In genomic region chr5:534006-534742, GRCh38 we compare ENCODE assay signal across 1 cellular context.
TF ChIP-seq lines count a peak whose summit lies in the region.

No MANE protein-coding gene starts in this region.

TF ChIP-seq in HepG2, 621 proteins besides CTCF, POLR2A, EP300 and RAD21 (continued from another document):
- TF ChIP-seq IKZF1 (IDR thresholded peaks at IDR 0.05) = no peak
- TF ChIP-seq XRCC5 (optimal IDR thresholded peaks at IDR 0.05; ENCODE audit: low read length) = peak; percentile 22
- no peak for TF ChIP-seq ZNF670 (CRISPR knock-in tag; IDR thresholded peaks at IDR 0.05; ENCODE audit: borderline replicate concordance)
- no peak for TF ChIP-seq ZNF800 (CRISPR knock-in tag; IDR thresholded peaks at IDR 0.05)
- TF ChIP-seq ZNF776 (CRISPR knock-in tag; IDR thresholded peaks at IDR 0.05) = 0 out of 2 replicates have a peak, but pooled peaks have one; percentile 29
- TF ChIP-seq LCORL (IDR thresholded peaks at IDR 0.05) = no peak
- TF ChIP-seq LCORL (CRISPR knock-in tag; IDR thresholded peaks at IDR 0.05) = peak; percentile 22; the same call in 1 of the 2 replicates
- no peak for TF ChIP-seq NCOA2 (CRISPR knock-in tag; IDR thresholded peaks at IDR 0.05)
- no peak for TF ChIP-seq RCOR2 (CRISPR knock-in tag; IDR thresholded peaks at IDR 0.05)
- TF ChIP-seq UBTF (CRISPR knock-in tag; IDR thresholded peaks at IDR 0.05) = peak; percentile 21; the same call in 1 of the 2 replicates
- TF ChIP-seq ZNF709 (CRISPR knock-in tag; IDR thresholded peaks at IDR 0.05) = 0 out of 2 replicates have a peak, but pooled peaks have one; percentile 16
- 0 out of 2 replicates have a peak, but pooled peaks have one; percentile 4 for TF ChIP-seq ZNF383 (CRISPR knock-in tag; IDR thresholded peaks at IDR 0.05; ENCODE audit: borderline replicate concordance)
- TF ChIP-seq ZNF496 (CRISPR knock-in tag; IDR thresholded peaks at IDR 0.05; ENCODE audit: insufficient replicate concordance) = no peak
- no peak for TF ChIP-seq ZFP36 (IDR thresholded peaks at IDR 0.05; ENCODE audit: borderline replicate concordance, low read depth, low read length, partially characterized antibody)
- TF ChIP-seq ZBTB49 (CRISPR knock-in tag; IDR thresholded peaks at IDR 0.05; ENCODE audit: borderline replicate concordance) = no peak
- no peak for TF ChIP-seq ZEB1 (IDR thresholded peaks at IDR 0.05; ENCODE audit: insufficient replicate concordance, low read depth)
- no peak for TF ChIP-seq ZSCAN25 (CRISPR knock-in tag; IDR thresholded peaks at IDR 0.05)
- 0 out of 2 replicates have a peak, but pooled peaks have one; percentile 75 for TF ChIP-seq ZNF576 (CRISPR knock-in tag; IDR thresholded peaks at IDR 0.05)
- no peak for TF ChIP-seq IRF2 (CRISPR knock-in tag; IDR thresholded peaks at IDR 0.05)
- TF ChIP-seq MXI1 (IDR thresholded peaks at IDR 0.05; ENCODE audit: borderline replicate concordance, low read depth, low read length) = no peak
- TF ChIP-seq FOXA1 (IDR thresholded peaks at IDR 0.05) = no peak
- TF ChIP-seq FOXA1 (CRISPR knock-in tag; IDR thresholded peaks at IDR 0.05) = no peak
- TF ChIP-seq ZNF678 (CRISPR knock-in tag; IDR thresholded peaks at IDR 0.05) = peak; percentile 10; the same call in 1 of the 2 replicates
- TF ChIP-seq BHLHE40 (IDR thresholded peaks at IDR 0.05; ENCODE audit: low read length) = no peak
- TF ChIP-seq POGZ (CRISPR knock-in tag; IDR thresholded peaks at IDR 0.05) = no peak
- TF ChIP-seq NR2F6 (IDR thresholded peaks at IDR 0.05) = no peak; the same call in 1 of the 2 replicates
- TF ChIP-seq NR2F6 (CRISPR knock-in tag; IDR thresholded peaks at IDR 0.05) = peak; percentile 36; the same call in 1 of the 2 replicates
- TF ChIP-seq HMGA1 (CRISPR knock-in tag; conservative IDR thresholded peaks at IDR 0.05) = no peak
- TF ChIP-seq ZNF292 (CRISPR knock-in tag; IDR thresholded peaks at IDR 0.05; ENCODE audit: borderline replicate concordance, low read depth) = 0 out of 2 replicates have a peak, but pooled peaks have one; percentile 45
- TF ChIP-seq RELA (CRISPR knock-in tag; IDR thresholded peaks at IDR 0.05) = no peak
- TF ChIP-seq ZBTB38 (CRISPR knock-in tag; IDR thresholded peaks at IDR 0.05) = peak; percentile 44
- no peak for TF ChIP-seq ZMYM2 (CRISPR knock-in tag; IDR thresholded peaks at IDR 0.05)
- TF ChIP-seq PRMT3 (CRISPR knock-in tag; IDR thresholded peaks at IDR 0.05; ENCODE audit: borderline replicate concordance, low read depth) = 0 out of 2 replicates have a peak, but pooled peaks have one; percentile 30
- no peak for TF ChIP-seq ZFP1 (CRISPR knock-in tag; IDR thresholded peaks at IDR 0.05)
- no peak for TF ChIP-seq THAP7 (CRISPR knock-in tag; IDR thresholded peaks at IDR 0.05)
- TF ChIP-seq ZNF225 (CRISPR knock-in tag; IDR thresholded peaks at IDR 0.05) = no peak
- no peak for TF ChIP-seq ZFP41 (CRISPR knock-in tag; IDR thresholded peaks at IDR 0.05; ENCODE audit: borderline replicate concordance)
- TF ChIP-seq ZNF687 (CRISPR knock-in tag; IDR thresholded peaks at IDR 0.05) = peak; percentile 14; the same call in 1 of the 2 replicates
- TF ChIP-seq PATZ1 (CRISPR knock-in tag; IDR thresholded peaks at IDR 0.05) = 0 out of 2 replicates have a peak, but pooled peaks have one; percentile 11
- TF ChIP-seq MEIS1 (CRISPR knock-in tag; IDR thresholded peaks at IDR 0.05; ENCODE audit: borderline replicate concordance) = no peak
TF ChIP-seq in HepG2: peak in this region for 16.
